ENCODE assay signal across 16 cellular contexts in genomic region chr1:229249854-229250644, GRCh38. TPM values are rescaled to one million over a fixed set of nuclear protein-coding genes. Genes with fewer than 3 reads are reported as not detected.
A peak's percentile ranks its signal among the peaks of the same experiment; 100 is the strongest.
DNase-seq lines count a peak whose midpoint lies in the region; ATAC-seq and TF ChIP-seq lines count a peak whose summit lies in the region.
"Had no signal": no experiment of that assay in that cellular context is flagged by ENCODE, and none has a peak within 500 bp of the region (broad histone marks: within the 10 kb centered on the region; RNA-seq: fewer than 3 reads in every experiment).

No MANE protein-coding gene starts in this region.

- intact Hi-C loops in ascending aorta (cut with DNase I): no loop called here

- H2BK12ac ChIP-seq in neuronal stem cell (ENCODE audit: low read length): no peak overlapping the region

- H2BK5ac ChIP-seq in neuronal stem cell (ENCODE audit: low read length): no peak overlapping the region

- H3K27ac ChIP-seq in neural progenitor cell (no peak overlapping the region), ascending aorta (no peak overlapping the region), neuronal stem cell (replicated peaks; ENCODE audit: low read length) (no peak overlapping the region)
- H3K27ac ChIP-seq: neutrophil had no signal

- no peak overlapping the region for H2BK120ac ChIP-seq in neuronal stem cell (ENCODE audit: low read depth, low read length)

- peaks cover 28% of the 10 kb centered on the region for H3K4me1 Mint-ChIP-seq in activated CD8-positive, alpha-beta memory T cell treated with anti-CD3 and anti-CD28 coated beads, Interleukin-2, amount 10 ng/mL, durations not matched to agents 7 days and 5 days
- peaks cover 35% of the 10 kb centered on the region for H3K4me1 Mint-ChIP-seq in activated naive CD8-positive, alpha-beta T cell treated with anti-CD3 and anti-CD28 coated beads, Interleukin-2, amount 10 ng/mL, durations not matched to agents 7 days and 5 days
- peaks cover 45% of the 10 kb centered on the region for H3K4me1 Mint-ChIP-seq in neural progenitor cell

- CTCF ChIA-PET in activated CD8-positive, alpha-beta memory T cell treated with anti-CD3 and anti-CD28 coated beads, Interleukin-2, amount 10 ng/mL, durations not matched to agents 7 days and 5 days (lab: Charles Lee): interaction anchor here (1.9 kb wide), 1 partner anchor 9 kb away, joined by 6 read pairs; no protein-coding TSS in a partner anchor

- H4K91ac ChIP-seq in neuronal stem cell (ENCODE audit: low read depth, low read length, poor library complexity): no peak overlapping the region

- no peak overlapping the region for H3K4ac ChIP-seq in neuronal stem cell (ENCODE audit: low read length)

- no peak overlapping the region for H3K23ac ChIP-seq in neuronal stem cell (ENCODE audit: low read depth, low read length, poor library complexity)

- peaks cover 43% of the 10 kb centered on the region for H3F3A ChIP-seq in neural progenitor cell (ENCODE audit: low read depth)

- H3K27me3 Mint-ChIP-seq in activated CD8-positive, alpha-beta memory T cell treated with anti-CD3 and anti-CD28 coated beads, Interleukin-2, amount 10 ng/mL, durations not matched to agents 7 days and 5 days: peaks cover 2% of the 10 kb centered on the region
- peaks cover 3% of the 10 kb centered on the region for H3K27me3 Mint-ChIP-seq in activated naive CD8-positive, alpha-beta T cell treated with anti-CD3 and anti-CD28 coated beads, Interleukin-2, amount 10 ng/mL, durations not matched to agents 7 days and 5 days
- no peaks in the 10 kb centered on the region for H3K27me3 Mint-ChIP-seq in neural progenitor cell (ENCODE audit: insufficient read depth, low read depth)
- H3K27me3 Mint-ChIP-seq: effector memory CD8-positive, alpha-beta T cell had no signal

- POLR2A ChIA-PET in activated naive CD8-positive, alpha-beta T cell treated with anti-CD3 and anti-CD28 coated beads, Interleukin-2, amount 10 ng/mL, durations not matched to agents 7 days and 5 days (lab: Charles Lee): no interaction called here

- H4K8ac ChIP-seq in neuronal stem cell (ENCODE audit: low read depth, low read length): no peak overlapping the region

- H3K4me2 ChIP-seq in neural progenitor cell (peak overlapping the region; percentile 10), neuronal stem cell (ENCODE audit: insufficient read depth, low read length, poor library complexity, severe bottlenecking) (no peak overlapping the region)

- H4K20me1 ChIP-seq in neural progenitor cell (ENCODE audit: low read depth): no peaks in the 10 kb centered on the region

- WGBS in neuronal stem cell (ENCODE audit: extremely low coverage in 2 of 2, insufficient read length in 2 of 2, insufficient replicate concordance in 1 of 2), 2 donors: no CpG with 5 or more reads among the region's 6 CpGs

- peak; percentile 7 for DNase-seq in activated CD8-positive, alpha-beta memory T cell treated with anti-CD3 and anti-CD28 coated beads, Interleukin-2, amount 10 ng/mL, durations not matched to agents 7 days and 5 days
- no peak for DNase-seq in activated CD8-positive, alpha-beta memory T cell treated with anti-CD3 and anti-CD28 coated beads for 24 hours
- DNase-seq in NOMO-1 treated with DMSO at 0.1 percent for 48 hours (lab: John Stamatoyannopoulos, UW; ENCODE audit: unreplicated experiment): peak; percentile 96
- no peak for DNase-seq in activated naive CD8-positive, alpha-beta T cell treated with anti-CD3 and anti-CD28 coated beads, Interleukin-2, amount 10 ng/mL, durations not matched to agents 7 days and 5 days
- DNase-seq in neural progenitor cell (ENCODE audit: low spot score): no peak
- no peak for DNase-seq in DMS153 (lab: John Stamatoyannopoulos, UW)
- no peak for DNase-seq in ascending aorta (ENCODE audit: low spot score in 2 of 2)
- DNase-seq in neuronal stem cell (ENCODE audit: low spot score): no peak
- DNase-seq: activated CD4-positive, alpha-beta T cell treated with anti-CD3 and anti-CD28 coated beads, Interleukin-2, amount 50 U/mL, for 4 hours; activated gamma-delta T cell; Calu3; effector memory CD8-positive, alpha-beta T cell; NCI-H187; NCI-H524 treated with DMSO at 0.1 percent for 48 hours; stimulated activated CD4-positive, alpha-beta T cell treated with anti-CD3 and anti-CD28 coated beads, Interleukin-4, amount 100 ng/mL, for 1 hour had no signal

- no peak overlapping the region for H3K4me3 ChIP-seq in neural progenitor cell
- H3K4me3 ChIP-seq in ascending aorta: no peak overlapping the region
- H3K4me3 ChIP-seq in neuronal stem cell (ENCODE audit: low read length in 2 of 2): no peak overlapping the region

- no peak overlapping the region for H2BK15ac ChIP-seq in neuronal stem cell (ENCODE audit: low read length)

- no peak overlapping the region for H3K9ac ChIP-seq in neural progenitor cell
- no peak overlapping the region for H3K9ac ChIP-seq in neuronal stem cell (ENCODE audit: low read depth, low read length, poor library complexity)

- H2AFZ ChIP-seq in neural progenitor cell (replicated peaks) (no peak overlapping the region), neuronal stem cell (ENCODE audit: low read length) (no peak overlapping the region)

- H3K4me3 Mint-ChIP-seq in activated CD8-positive, alpha-beta memory T cell treated with anti-CD3 and anti-CD28 coated beads, Interleukin-2, amount 10 ng/mL, durations not matched to agents 7 days and 5 days: no peak overlapping the region
- H3K4me3 Mint-ChIP-seq in activated naive CD8-positive, alpha-beta T cell treated with anti-CD3 and anti-CD28 coated beads, Interleukin-2, amount 10 ng/mL, durations not matched to agents 7 days and 5 days: no peak overlapping the region
- no peak overlapping the region for H3K4me3 Mint-ChIP-seq in neural progenitor cell
- H3K4me3 Mint-ChIP-seq: effector memory CD8-positive, alpha-beta T cell had no signal

- TF ChIP-seq CTCF in neural progenitor cell (IDR thresholded peaks at IDR 0.05) (no peak), ascending aorta (IDR thresholded peaks at IDR 0.05) (no peak)

- H3K36me3 ChIP-seq in neural progenitor cell (no peaks in the 10 kb centered on the region), ascending aorta (no peaks in the 10 kb centered on the region), neuronal stem cell (replicated peaks in 1 of 2; ENCODE audit: control insufficient read depth in 2 of 2, insufficient read depth in 2 of 2, low read length in 2 of 2) (no peaks in the 10 kb centered on the region)
- H3K36me3 ChIP-seq: neutrophil had no signal

- peaks cover 3% of the 10 kb centered on the region for H3K79me1 ChIP-seq in neuronal stem cell (ENCODE audit: low read depth, low read length)

- H3K27ac Mint-ChIP-seq in activated CD8-positive, alpha-beta memory T cell treated with anti-CD3 and anti-CD28 coated beads, Interleukin-2, amount 10 ng/mL, durations not matched to agents 7 days and 5 days: no peak overlapping the region
- H3K27ac Mint-ChIP-seq in activated naive CD8-positive, alpha-beta T cell treated with anti-CD3 and anti-CD28 coated beads, Interleukin-2, amount 10 ng/mL, durations not matched to agents 7 days and 5 days: peak overlapping the region; percentile 39
- H3K27ac Mint-ChIP-seq in neural progenitor cell: no peak overlapping the region

- H3K14ac ChIP-seq in neuronal stem cell (ENCODE audit: low read length): no peak overlapping the region

- no peaks in the 10 kb centered on the region for H3K9me3 Mint-ChIP-seq in activated CD8-positive, alpha-beta memory T cell treated with anti-CD3 and anti-CD28 coated beads, Interleukin-2, amount 10 ng/mL, durations not matched to agents 7 days and 5 days (ENCODE audit: low read depth)
- no peaks in the 10 kb centered on the region for H3K9me3 Mint-ChIP-seq in activated naive CD8-positive, alpha-beta T cell treated with anti-CD3 and anti-CD28 coated beads, Interleukin-2, amount 10 ng/mL, durations not matched to agents 7 days and 5 days
- H3K9me3 Mint-ChIP-seq in neural progenitor cell: no peaks in the 10 kb centered on the region
- H3K9me3 Mint-ChIP-seq: effector memory CD8-positive, alpha-beta T cell had no signal

- H3K4me1 ChIP-seq in neural progenitor cell (peaks cover 46% of the 10 kb centered on the region), ascending aorta (no peaks in the 10 kb centered on the region), neuronal stem cell (ENCODE audit: control insufficient read depth in 2 of 2, insufficient read depth in 1 of 2, low read depth in 1 of 2, low read length in 2 of 2) (peaks cover 15 to 19% of the 10 kb centered on the region in 2 donors)

- no peaks in the 10 kb centered on the region for H3K36me3 Mint-ChIP-seq in activated CD8-positive, alpha-beta memory T cell treated with anti-CD3 and anti-CD28 coated beads, Interleukin-2, amount 10 ng/mL, durations not matched to agents 7 days and 5 days
- H3K36me3 Mint-ChIP-seq in activated naive CD8-positive, alpha-beta T cell treated with anti-CD3 and anti-CD28 coated beads, Interleukin-2, amount 10 ng/mL, durations not matched to agents 7 days and 5 days: peaks cover 2% of the 10 kb centered on the region
- H3K36me3 Mint-ChIP-seq in neural progenitor cell: no peaks in the 10 kb centered on the region

- no peak for ATAC-seq in activated CD8-positive, alpha-beta memory T cell treated with anti-CD3 and anti-CD28 coated beads, Interleukin-2, amount 10 ng/mL, durations not matched to agents 7 days and 5 days
- no peak for ATAC-seq in activated naive CD8-positive, alpha-beta T cell treated with anti-CD3 and anti-CD28 coated beads, Interleukin-2, amount 10 ng/mL, durations not matched to agents 7 days and 5 days (ENCODE audit: low read depth)
- ATAC-seq: effector memory CD8-positive, alpha-beta T cell had no signal

- no peak overlapping the region for H2AK5ac ChIP-seq in neuronal stem cell (ENCODE audit: low read depth, low read length)

- no peaks in the 10 kb centered on the region for H3K79me2 ChIP-seq in neural progenitor cell (ENCODE audit: low read depth)

- H3K9me3 ChIP-seq in neural progenitor cell (ENCODE audit: low read depth) (no peaks in the 10 kb centered on the region), ascending aorta (no peaks in the 10 kb centered on the region), neuronal stem cell (replicated peaks in 1 of 2; ENCODE audit: control insufficient read depth in 2 of 2, insufficient read depth in 1 of 2, low read depth in 1 of 2, low read length in 2 of 2) (no peaks in the 10 kb centered on the region)
- H3K9me3 ChIP-seq: neutrophil had no signal

- H3K27me3 ChIP-seq in neural progenitor cell (no peaks in the 10 kb centered on the region), ascending aorta (no peaks in the 10 kb centered on the region), neuronal stem cell (ENCODE audit: control insufficient read depth in 3 of 3, insufficient read depth in 3 of 3, low read depth in 1 of 3, low read length in 3 of 3) (peaks cover 0 to 5% (median 0%) of the 10 kb centered on the region in 3 experiments)
- H3K27me3 ChIP-seq: neutrophil had no signal

- H3K18ac ChIP-seq in neuronal stem cell (ENCODE audit: low read length): no peak overlapping the region

RNA-seq across cellular contexts. Expression of gene RAB4A, which starts 20.9 kb away (rescaled TPM):
- total RNA-seq in activated CD8-positive, alpha-beta memory T cell treated with anti-CD3 and anti-CD28 coated beads, Interleukin-2, amount 10 ng/mL, durations not matched to agents 7 days and 5 days: 10 to 100 TPM; 26.5 to 27.2 TPM
- 10 to 100 TPM; 38.1 to 44.6 TPM for total RNA-seq in activated naive CD8-positive, alpha-beta T cell treated with anti-CD3 and anti-CD28 coated beads, Interleukin-2, amount 10 ng/mL, durations not matched to agents 7 days and 5 days
- total RNA-seq in neural progenitor cell (ENCODE audit: low replicate concordance): 44.1 and 48.3 TPM in 2 replicates
- 6.0 TPM for total RNA-seq in ascending aorta
- polyA plus RNA-seq in neuronal stem cell (2013, experiment 1 of 2): 36.9 TPM
- 37.7 TPM for polyA plus RNA-seq in neuronal stem cell (2013, experiment 2 of 2)

Comparison
In these comparisons a context has a peak if more than half of its experiments do, and no peak if none do; other contexts are left out.
1. DNase-seq: peak in activated CD8-positive, alpha-beta memory T cell treated with anti-CD3 and anti-CD28 coated beads, Interleukin-2, amount 10 ng/mL, durations not matched to agents 7 days and 5 days (single experiment) and NOMO-1 treated with DMSO at 0.1 percent for 48 hours (single experiment); none in activated CD8-positive, alpha-beta memory T cell treated with anti-CD3 and anti-CD28 coated beads for 24 hours (single experiment), activated naive CD8-positive, alpha-beta T cell treated with anti-CD3 and anti-CD28 coated beads, Interleukin-2, amount 10 ng/mL, durations not matched to agents 7 days and 5 days (single experiment), neural progenitor cell (single experiment), DMS153 (single experiment), ascending aorta (0 of 2) and neuronal stem cell (single experiment).